ENCODE assay signal across 20 cellular contexts in the genomic region with DNA sequence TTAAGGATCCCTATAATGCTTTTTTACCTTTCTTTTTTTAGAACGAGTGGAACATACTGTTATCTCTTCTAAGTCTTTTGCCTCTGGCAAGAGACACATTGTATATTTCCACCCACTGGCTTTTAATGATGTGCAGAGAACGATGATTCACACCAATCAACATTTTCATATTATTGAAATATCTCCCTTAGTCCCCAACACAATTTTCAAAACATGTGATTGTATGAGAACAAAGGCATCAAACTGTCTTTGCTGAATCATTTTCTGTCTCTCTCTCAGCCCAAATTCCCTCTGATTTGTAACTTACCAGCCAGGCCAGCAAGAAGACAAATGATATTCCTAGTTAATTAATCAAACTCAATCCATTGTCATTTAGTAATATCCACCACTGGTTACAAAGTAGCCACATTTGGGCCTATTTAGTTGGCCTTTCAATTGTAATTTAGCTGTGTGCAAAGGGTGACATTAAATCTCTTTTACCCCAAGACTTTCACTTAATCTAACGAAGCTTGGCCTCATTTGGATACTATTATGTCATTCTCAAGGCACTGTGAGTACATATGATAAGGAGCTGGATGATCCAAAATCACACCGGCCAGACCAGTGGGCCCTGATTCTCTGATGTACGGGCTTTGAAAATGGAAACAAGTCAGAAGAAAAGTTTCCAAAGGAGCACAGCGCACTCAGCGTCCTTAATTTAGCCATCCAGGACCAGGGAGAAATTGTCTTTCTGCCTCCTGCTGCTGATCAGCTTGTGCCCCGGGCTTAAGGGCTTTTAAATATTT.
DNase-seq lines count a peak whose midpoint lies in the region; ATAC-seq and TF ChIP-seq lines count a peak whose summit lies in the region.
"Had no signal": no experiment of that assay in that cellular context is flagged by ENCODE, and none has a peak within 500 bp of the region (broad histone marks: within the 10 kb centered on the region; RNA-seq: fewer than 3 reads in every experiment).

No MANE protein-coding gene starts in this region.

- H3K27me3 Mint-ChIP-seq in osteocyte (ENCODE audit: unreplicated experiment): no peaks in the 10 kb centered on the region

- H3K4me1 Mint-ChIP-seq in osteocyte (ENCODE audit: unreplicated experiment): peaks cover 17% of the 10 kb centered on the region
- H3K4me1 Mint-ChIP-seq: GM23338 had no signal

- TF ChIP-seq CTCF in osteocyte (IDR thresholded peaks at IDR 0.05): no peak

- peak; percentile 2 for DNase-seq in A172 (ENCODE audit: low spot score)
- DNase-seq in NCI-H226: peak; percentile 19
- peak; percentile 41 for DNase-seq in fibroblast of peridontal ligament (ENCODE audit: extremely low read depth)
- no peak for DNase-seq in osteocyte (ENCODE audit: extremely low spot score, unreplicated experiment)
- no peak for DNase-seq in Kasumi-1 (lab: John Stamatoyannopoulos, UW)
- DNase-seq in NCI-H1930 (lab: John Stamatoyannopoulos, UW): no peak
- no peak for DNase-seq in activated CD4-positive, alpha-beta T cell treated with anti-CD3 and anti-CD28 coated beads, Interleukin-2, amount 50 U/mL, for 4 hours
- DNase-seq: activated CD4-positive, CD25-positive, alpha-beta regulatory T cell treated with anti-CD3 and anti-CD28 coated beads, Interleukin-2, amount 50 U/mL, for 72 hours; activated effector memory CD4-positive, alpha-beta T cell treated with Interleukin-2 at 50 U/mL for 16 hours; amygdala; colonic mucosa; KG1; kidney glomerular epithelial cell; NCI-H1092 treated with DMSO at 0.1 percent for 48 hours; NCI-H2171 treated with DMSO at 0.1 percent for 48 hours; stimulated activated CD4-positive, alpha-beta T cell treated with anti-CD3 and anti-CD28 coated beads, Interleukin-4, amount 100 ng/mL, for 4 hours had no signal

- no peak for ATAC-seq in GM21390 (IDR thresholded peaks at IDR 0.05; ENCODE audit: unreplicated experiment)
- ATAC-seq: A549, GM23338 had no signal

- no peaks in the 10 kb centered on the region for H3K36me3 Mint-ChIP-seq in osteocyte (ENCODE audit: unreplicated experiment)
- H3K36me3 Mint-ChIP-seq: type B pancreatic cell had no signal

- H3K4me3 Mint-ChIP-seq in osteocyte (ENCODE audit: unreplicated experiment): no peak overlapping the region
- H3K4me3 Mint-ChIP-seq: GM23338, type B pancreatic cell had no signal

- no peaks in the 10 kb centered on the region for H3K9me3 Mint-ChIP-seq in osteocyte (ENCODE audit: unreplicated experiment)
- H3K9me3 Mint-ChIP-seq: GM23338, type B pancreatic cell had no signal

- H3K27ac Mint-ChIP-seq in osteocyte (ENCODE audit: unreplicated experiment): peak overlapping the region; percentile 7
- H3K27ac Mint-ChIP-seq: GM23338, type B pancreatic cell had no signal

Comparison
In these comparisons a context has a peak if more than half of its experiments do, and no peak if none do; other contexts are left out.
1. DNase-seq: peak in A172 (single experiment), NCI-H226 (single experiment) and fibroblast of peridontal ligament (single experiment); none in osteocyte (single experiment), Kasumi-1 (0 of 2), NCI-H1930 (0 of 2) and activated CD4-positive, alpha-beta T cell treated with anti-CD3 and anti-CD28 coated beads, Interleukin-2, amount 50 U/mL, for 4 hours (0 of 2).